Comparison of ENCODE assay signal across 26 cellular contexts in genomic region chr18:62091487-62092120, GRCh38.
DNase-seq lines count a peak whose midpoint lies in the region; ATAC-seq, FAIRE-seq and TF ChIP-seq lines count a peak whose summit lies in the region.
"Had no signal": no experiment of that assay in that cellular context is flagged by ENCODE, and none has a peak within 500 bp of the region (broad histone marks: within the 10 kb centered on the region; RNA-seq: fewer than 3 reads in every experiment).

No MANE protein-coding gene starts in this region.

- peak; percentile 17 for FAIRE-seq in astrocyte (lab: Jason Lieb, UNC)
- FAIRE-seq: GM12891, HTR-8/SVneo had no signal

- H3K9ac ChIP-seq in astrocyte (ENCODE audit: low read length): no peak overlapping the region
- H3K9ac ChIP-seq in smooth muscle cell (ENCODE audit: low read depth): no peak overlapping the region
- H3K9ac ChIP-seq: BLaER1 had no signal

- H3K27ac ChIP-seq in astrocyte (ENCODE audit: low read depth, low read length): no peak overlapping the region
- H3K27ac ChIP-seq in right lobe of liver: peak overlapping the region in 2 of 3 donors; percentile 45 to 67
- H3K27ac ChIP-seq in smooth muscle cell (ENCODE audit: low read depth): no peak overlapping the region
- no peak overlapping the region for H3K27ac ChIP-seq in lower lobe of right lung
- H3K27ac ChIP-seq: BLaER1, SJSA1 had no signal

- no peaks in the 10 kb centered on the region for H3F3A ChIP-seq in smooth muscle cell (ENCODE audit: low read depth)

- 38% methylated on average over 5 of the region's 5 CpGs for WGBS in right lobe of liver (ENCODE audit: insufficient coverage, low coverage, low lambda C conversion rate, missing lambda C conversion rate)
- WGBS in smooth muscle cell (ENCODE audit: low lambda C conversion rate): 63% methylated on average over 5 of the region's 5 CpGs

- H3K79me2 ChIP-seq in astrocyte (ENCODE audit: insufficient read depth, low read length): no peaks in the 10 kb centered on the region
- H3K79me2 ChIP-seq in smooth muscle cell (ENCODE audit: low read depth): no peaks in the 10 kb centered on the region

- no peaks in the 10 kb centered on the region for H3K4me1 ChIP-seq in astrocyte (ENCODE audit: insufficient read depth, low read length)
- peaks cover 0 to 14% (median 6%) of the 10 kb centered on the region in 4 donors for H3K4me1 ChIP-seq in right lobe of liver
- no peaks in the 10 kb centered on the region for H3K4me1 ChIP-seq in smooth muscle cell (ENCODE audit: low read depth)
- no peaks in the 10 kb centered on the region for H3K4me1 ChIP-seq in lower lobe of right lung
- H3K4me1 ChIP-seq: SJSA1 had no signal

- no peak for TF ChIP-seq POLR2A in right lobe of liver (IDR thresholded peaks at IDR 0.05)

- TF ChIP-seq CTCF in astrocyte (IDR thresholded peaks at IDR 0.05; ENCODE audit: insufficient read depth, low read depth, low read length) (no peak), fibroblast of pulmonary artery (IDR thresholded peaks at IDR 0.05; ENCODE audit: low read length, missing control alignments) (no peak), right lobe of liver (IDR thresholded peaks at IDR 0.05) (no peak), smooth muscle cell (IDR thresholded peaks at IDR 0.05; ENCODE audit: borderline replicate concordance, insufficient read depth, poor library complexity, severe bottlenecking) (no peak), lower lobe of right lung (IDR thresholded peaks at IDR 0.05) (no peak)

- no peaks in the 10 kb centered on the region for H3K9me3 Mint-ChIP-seq in astrocyte (ENCODE audit: unreplicated experiment)
- H3K9me3 Mint-ChIP-seq: CD4-positive, alpha-beta T cell; IgD-negative memory B cell had no signal

- H3K4me3 ChIP-seq in astrocyte (ENCODE audit: insufficient read depth, low read depth, low read length): no peak overlapping the region
- no peak overlapping the region for H3K4me3 ChIP-seq in fibroblast of pulmonary artery (replicated peaks; ENCODE audit: low read depth, low read length)
- no peak overlapping the region for H3K4me3 ChIP-seq in right lobe of liver
- no peak overlapping the region for H3K4me3 ChIP-seq in smooth muscle cell
- no peak overlapping the region for H3K4me3 ChIP-seq in lower lobe of right lung
- H3K4me3 ChIP-seq: BLaER1, SJSA1 had no signal

- H3K36me3 Mint-ChIP-seq in astrocyte (ENCODE audit: low read depth, unreplicated experiment): peaks cover 2% of the 10 kb centered on the region

- H2AFZ ChIP-seq in astrocyte (ENCODE audit: low read depth, low read length) (no peak overlapping the region), smooth muscle cell (ENCODE audit: low read depth) (peak overlapping the region; percentile 46)

- H3K27me3 ChIP-seq in astrocyte (ENCODE audit: insufficient read depth, low read length): no peaks in the 10 kb centered on the region
- H3K27me3 ChIP-seq in right lobe of liver: no peaks in the 10 kb centered on the region
- H3K27me3 ChIP-seq in smooth muscle cell (ENCODE audit: low read depth): no peaks in the 10 kb centered on the region
- no peaks in the 10 kb centered on the region for H3K27me3 ChIP-seq in lower lobe of right lung (ENCODE audit: low read depth)
- H3K27me3 ChIP-seq: BLaER1, SJSA1 had no signal

- intact Hi-C loops in right lobe of liver (cut with DNase I): no loop called here
- intact Hi-C loops in lower lobe of right lung (cut with DNase I): no loop called here

- H3K27ac Mint-ChIP-seq in astrocyte (ENCODE audit: unreplicated experiment): no peak overlapping the region
- H3K27ac Mint-ChIP-seq: CD4-positive, alpha-beta T cell; IgD-negative memory B cell had no signal

- H4K20me1 ChIP-seq in astrocyte (ENCODE audit: insufficient read depth, low read length) (no peaks in the 10 kb centered on the region), smooth muscle cell (ENCODE audit: low read depth) (no peaks in the 10 kb centered on the region)
- H4K20me1 ChIP-seq: BLaER1 had no signal

- H3K9me3 ChIP-seq in astrocyte (ENCODE audit: insufficient read depth, low read depth, low read length): no peaks in the 10 kb centered on the region
- no peaks in the 10 kb centered on the region for H3K9me3 ChIP-seq in right lobe of liver
- no peaks in the 10 kb centered on the region for H3K9me3 ChIP-seq in smooth muscle cell (replicated peaks; ENCODE audit: low read depth)
- H3K9me3 ChIP-seq in lower lobe of right lung: no peaks in the 10 kb centered on the region
- H3K9me3 ChIP-seq: BLaER1, SJSA1 had no signal

- no peak overlapping the region for H3K4me2 ChIP-seq in astrocyte (ENCODE audit: low read length)
- H3K4me2 ChIP-seq in smooth muscle cell: no peak overlapping the region
- H3K4me2 ChIP-seq: BLaER1 had no signal

- H3K4me1 Mint-ChIP-seq in astrocyte (ENCODE audit: low read depth, unreplicated experiment): no peaks in the 10 kb centered on the region
- H3K4me1 Mint-ChIP-seq: IgD-negative memory B cell had no signal

- no peaks in the 10 kb centered on the region for H3K27me3 Mint-ChIP-seq in astrocyte (ENCODE audit: low read depth, unreplicated experiment)
- H3K27me3 Mint-ChIP-seq: CD4-positive, alpha-beta T cell; IgD-negative memory B cell had no signal

- no peak for DNase-seq in astrocyte (ENCODE audit: low read depth)
- DNase-seq in fibroblast of pulmonary artery (ENCODE audit: low read depth): peak; percentile 39
- DNase-seq in right lobe of liver: no peak
- DNase-seq in smooth muscle cell (lab: John Stamatoyannopoulos, UW; ENCODE audit: unreplicated experiment): no peak
- DNase-seq in lower lobe of right lung: no peak
- DNase-seq in HCEC 1CT: no peak
- DNase-seq: ACHN; CD4-positive, alpha-beta T cell; COR-L47; DMS 273 treated with DMSO at 0.1 percent for 48 hours; DND-41; GOT3; Karpas-422; MV-4-11; NCI-H1105 treated with DMSO at 0.1 percent for 48 hours; NCI-H2081; NCI-H446 treated with DMSO at 0.1 percent for 48 hours; NCI-H526 treated with DMSO at 0.1 percent for 48 hours had no signal

- H3K36me3 ChIP-seq in astrocyte (ENCODE audit: insufficient read depth, low read length) (peaks cover 3% of the 10 kb centered on the region), right lobe of liver (no peaks in the 10 kb centered on the region), smooth muscle cell (ENCODE audit: low read depth) (no peaks in the 10 kb centered on the region), lower lobe of right lung (peaks cover 13% of the 10 kb centered on the region)
- H3K36me3 ChIP-seq: SJSA1 had no signal

- ATAC-seq in right lobe of liver (peak; percentile 79 to 96 (median 91)), lower lobe of right lung (no peak), HG02970 (IDR thresholded peaks at IDR 0.05; ENCODE audit: low FRiP score, unreplicated experiment) (no peak)
- ATAC-seq: HCT116, Right ventricle myocardium inferior had no signal

- H3K4me3 Mint-ChIP-seq in astrocyte (ENCODE audit: unreplicated experiment): no peak overlapping the region
- H3K4me3 Mint-ChIP-seq: CD4-positive, alpha-beta T cell; IgD-negative memory B cell had no signal

Comparison
In these comparisons a context has a peak if more than half of its experiments do, and no peak if none do; other contexts are left out.
1. H3K27ac ChIP-seq: peak in right lobe of liver (2 of 3); none in astrocyte (single experiment), smooth muscle cell (single experiment) and lower lobe of right lung (single experiment).
2. ATAC-seq: peak in right lobe of liver (4 of 4); none in lower lobe of right lung (0 of 2) and HG02970 (single experiment).